ENCODE assay signal across 13 cellular contexts in genomic region chr12:39395866-39396265, GRCh38.
"Had no signal": no experiment of that assay in that cellular context is flagged by ENCODE, and none has a peak within 500 bp of the region (broad histone marks: within the 10 kb centered on the region; RNA-seq: fewer than 3 reads in every experiment).

No MANE protein-coding gene starts in this region.

- H3K9me3 Mint-ChIP-seq: activated naive CD8-positive, alpha-beta T cell treated with anti-CD3 and anti-CD28 coated beads, Interleukin-2, amount 50 U/mL, for 24 hours; memory B cell; nephron progenitor cell had no signal

- H3K4me3 Mint-ChIP-seq: activated naive CD8-positive, alpha-beta T cell treated with anti-CD3 and anti-CD28 coated beads, Interleukin-2, amount 50 U/mL, for 24 hours; memory B cell; nephron progenitor cell had no signal

- H3K27me3 Mint-ChIP-seq: activated naive CD8-positive, alpha-beta T cell treated with anti-CD3 and anti-CD28 coated beads, Interleukin-2, amount 50 U/mL, for 24 hours had no signal

- DNase-seq: activated CD4-positive, alpha-beta T cell treated with anti-CD3 and anti-CD28 coated beads for 4 hours; activated naive CD4-positive, alpha-beta T cell treated with Interleukin-2 at 50 U/mL for 16 hours; activated naive CD8-positive, alpha-beta T cell treated with anti-CD3 and anti-CD28 coated beads, Interleukin-2, amount 50 U/mL, for 24 hours; hypothalamus; left colon; nephron progenitor cell; SHP77 treated with DMSO at 0.1 percent for 48 hours; stimulated activated CD4-positive, alpha-beta T cell treated with anti-CD3 and anti-CD28 coated beads, Interleukin-4, amount 100 ng/mL, for 4 hours; T1000; WERI-Rb-1 had no signal

- ATAC-seq: activated naive CD8-positive, alpha-beta T cell treated with anti-CD3 and anti-CD28 coated beads, Interleukin-2, amount 50 U/mL, for 24 hours; gastroesophageal sphincter; left colon had no signal

- H3K4me1 ChIP-seq: gastroesophageal sphincter had no signal

- H3K9me3 ChIP-seq: gastroesophageal sphincter, tibial nerve had no signal

- H3K36me3 Mint-ChIP-seq: memory B cell had no signal

- H3K4me3 ChIP-seq: gastroesophageal sphincter, tibial nerve had no signal

- H3K27ac ChIP-seq: gastroesophageal sphincter, tibial nerve, WERI-Rb-1 had no signal

- H3K27ac Mint-ChIP-seq: activated naive CD8-positive, alpha-beta T cell treated with anti-CD3 and anti-CD28 coated beads, Interleukin-2, amount 50 U/mL, for 24 hours; memory B cell; nephron progenitor cell had no signal

- H3K27me3 ChIP-seq: gastroesophageal sphincter, tibial nerve had no signal

- H3K4me1 Mint-ChIP-seq: activated naive CD8-positive, alpha-beta T cell treated with anti-CD3 and anti-CD28 coated beads, Interleukin-2, amount 50 U/mL, for 24 hours; memory B cell had no signal
